In genomic region chr9:114505187-114506081, GRCh38 we compare ENCODE assay signal across 8 cellular contexts. TPM values are rescaled to one million over a fixed set of nuclear protein-coding genes. Genes with fewer than 3 reads are reported as not detected.
DNase-seq lines count a peak whose midpoint lies in the region; ATAC-seq and TF ChIP-seq lines count a peak whose summit lies in the region.

Gene WHRN, minus strand, starts transcription at chr9:114505473. Its CDS starts 672 bp downstream, at chr9:114504801.

- no peaks in the 10 kb centered on the region for H3K79me2 ChIP-seq in DND-41 (ENCODE audit: insufficient read depth, low read length)

- H2AFZ ChIP-seq in DND-41 (ENCODE audit: low read depth, low read length) = no peak within 1 kb of the TSS

- H3K4me2 ChIP-seq in DND-41 (ENCODE audit: insufficient read depth, low read length) = no peak within 1 kb of the TSS

- no peaks in the 10 kb centered on the region for H3K4me1 ChIP-seq in DND-41 (ENCODE audit: insufficient read depth, low read length)
- peaks cover 10% of the 10 kb centered on the region for H3K4me1 ChIP-seq in HEK293 (ENCODE audit: control insufficient read depth, insufficient read depth, low read length)
- H3K4me1 ChIP-seq in cardiac muscle cell (ENCODE audit: low read depth) = peaks cover 24% of the 10 kb centered on the region
- peaks cover 8% of the 10 kb centered on the region for H3K4me1 ChIP-seq in ovary (ENCODE audit: insufficient read depth)

- H3K9me3 ChIP-seq in DND-41 (ENCODE audit: insufficient read depth, low read length, severe bottlenecking) (no peaks in the 10 kb centered on the region), HEK293 (ENCODE audit: control insufficient read depth, insufficient read depth, low read depth, low read length) (no peaks in the 10 kb centered on the region), cardiac muscle cell (ENCODE audit: low read depth) (no peaks in the 10 kb centered on the region), ovary (no peaks in the 10 kb centered on the region)

- H3K27ac ChIP-seq in DND-41 (ENCODE audit: low read length) (no peak within 1 kb of the TSS), HEK293 (ENCODE audit: extremely low read depth, low read depth, low read length) (no peak within 1 kb of the TSS; the same call in 1 of the 2 replicates), cardiac muscle cell (no peak within 1 kb of the TSS), ovary (peak within 1 kb of the TSS; percentile 33 to 60), temporal lobe (ENCODE audit: low read depth, low read length) (peak within 1 kb of the TSS; percentile 41)

- peaks cover 25% of the 10 kb centered on the region for H3K27me3 ChIP-seq in DND-41 (ENCODE audit: insufficient read depth, low read length, poor library complexity)
- H3K27me3 ChIP-seq in cardiac muscle cell = peaks cover 46% of the 10 kb centered on the region
- H3K27me3 ChIP-seq in ovary = no peaks in the 10 kb centered on the region

- intact Hi-C loops in ovary (cut with DNase I) = loop anchor here in 1 of 4 donors (10.0 kb wide), 1 partner anchor 79 kb away; the partner anchor contains the start of gene ATP6V1G1

- H3K9ac ChIP-seq in DND-41 (ENCODE audit: low read depth, low read length) = no peak within 1 kb of the TSS

- CTCF ChIA-PET in HEK293 (lab: Yijun Ruan, JAX) = interaction anchor here (0.9 to 2.3 kb wide), 4 partner anchors 17 to 100 kb away, joined by 3 to 21 read pairs (median 6); no protein-coding TSS in a partner anchor

- H3K36me3 ChIP-seq in DND-41 (ENCODE audit: insufficient read depth, low read length) (no peaks in the 10 kb centered on the region), HEK293 (ENCODE audit: control insufficient read depth in 2 of 2, insufficient read depth in 1 of 2, low read length in 2 of 2) (no peaks in the 10 kb centered on the region), cardiac muscle cell (no peaks in the 10 kb centered on the region), ovary (no peaks in the 10 kb centered on the region)

- no peak for TF ChIP-seq CTCF in DND-41 (IDR thresholded peaks at IDR 0.05; ENCODE audit: borderline replicate concordance, extremely low read depth, low read length, poor library complexity, severe bottlenecking)
- TF ChIP-seq CTCF in HEK293 (tag by site-specific recombination; IDR thresholded peaks at IDR 0.05) = no peak
- no peak for TF ChIP-seq CTCF in cardiac muscle cell (IDR thresholded peaks at IDR 0.05; ENCODE audit: low read depth, low read length)
- no peak for TF ChIP-seq CTCF in ovary (IDR thresholded peaks at IDR 0.05)

- 0 to 1% (median 1%) methylated on average over 30 to 75 of the region's 75 CpGs for WGBS in ovary, 3 donors

- peak; percentile 73 for TF ChIP-seq POLR2A in ovary (IDR thresholded peaks at IDR 0.05)

- H3K4me3 ChIP-seq in DND-41 (ENCODE audit: low read depth in 1 of 2, low read length in 2 of 2) = no peak within 1 kb of the TSS
- H3K4me3 ChIP-seq in HEK293 (ENCODE audit: low read depth, low read length) = peak within 1 kb of the TSS; percentile 66
- H3K4me3 ChIP-seq in cardiac muscle cell = peak within 1 kb of the TSS; percentile 79
- peak within 1 kb of the TSS; percentile 80 for H3K4me3 ChIP-seq in ovary

- TF ChIP-seq EP300 in ovary (IDR thresholded peaks at IDR 0.05) = no peak

- ATAC-seq in DND-41 (ENCODE audit: insufficient read depth, low read depth) = peak; percentile 88

- DNase-seq in DND-41 = peak; percentile 61
- peak; percentile 93 for DNase-seq in NCI-H1105 (lab: John Stamatoyannopoulos, UW)
- peak; percentile 78 for DNase-seq in SW480 (ENCODE audit: low spot score)
- peak; percentile 70 for DNase-seq in activated naive CD8-positive, alpha-beta T cell treated with anti-CD3 and anti-CD28 coated beads, Interleukin-2, amount 50 U/mL, for 16 hours (ENCODE audit: low read depth, low spot score)
- DNase-seq in cardiac muscle cell (ENCODE audit: low read depth in 1 of 2, low spot score in 1 of 2) = peak; percentile 93 to 97
- peak; percentile 94 to 97 (median 96) for DNase-seq in ovary

- no peaks in the 10 kb centered on the region for H4K20me1 ChIP-seq in DND-41 (ENCODE audit: insufficient read depth, low read length)

- POLR2A ChIA-PET in HEK293 (lab: Yijun Ruan, JAX) = interaction anchor here (5.5 kb wide), 1 partner anchor 82 kb away, joined by 31 read pairs; the partner anchor contains the start of gene ATP6V1G1

TF ChIP-seq in HEK293, 187 proteins besides CTCF, POLR2A, EP300 and RAD21 (continues in another document):
- TF ChIP-seq PRDM10 (tag by site-specific recombination; IDR thresholded peaks at IDR 0.05) (peak; percentile 70), ZNF169 (tag by site-specific recombination; IDR thresholded peaks at IDR 0.05) (no peak), ZNF501 (tag by site-specific recombination; IDR thresholded peaks at IDR 0.05) (no peak), KLF8 (tag by site-specific recombination; IDR thresholded peaks at IDR 0.05) (no peak), ZNF549 (tag by site-specific recombination; IDR thresholded peaks at IDR 0.05) (no peak), ZFP69B (tag by site-specific recombination; IDR thresholded peaks at IDR 0.05) (no peak), ZSCAN18 (tag by site-specific recombination; IDR thresholded peaks at IDR 0.05) (no peak), ZNF707 (tag by site-specific recombination; IDR thresholded peaks at IDR 0.05) (no peak), ZBTB26 (tag by site-specific recombination; optimal IDR thresholded peaks at IDR 0.05) (peak; percentile 34), FEZF1 (tag by site-specific recombination; IDR thresholded peaks at IDR 0.05) (no peak), ZNF19 (tag by site-specific recombination; IDR thresholded peaks at IDR 0.05; ENCODE audit: low read depth) (no peak), ZNF704 (tag by site-specific recombination; IDR thresholded peaks at IDR 0.05) (no peak)

RNA-seq across cellular contexts. Expression of gene WHRN, which starts in this region (rescaled TPM):
- total RNA-seq in cardiac muscle cell (7.3 and 12.5 TPM in 2 replicates), ovary (10 to 100 TPM; 13.4 to 28.5 (median 25.6) TPM), temporal lobe (0.98 TPM)
- polyA plus RNA-seq in cardiac muscle cell (10.8 and 12.8 TPM in 2 replicates), ovary (10 to 100 TPM in 1 of 2 donors, 1 to 10 TPM in 1; 1.7 to 10.4 TPM)

Comparison
In these comparisons a context has a peak if more than half of its experiments do, and no peak if none do; other contexts are left out.
1. H3K27ac ChIP-seq: peak in ovary (2 of 2) and temporal lobe (single experiment); none in DND-41 (single experiment), HEK293 (single experiment) and cardiac muscle cell (single experiment).
2. H3K4me3 ChIP-seq: peak in HEK293 (single experiment), cardiac muscle cell (single experiment) and ovary (single experiment); none in DND-41 (0 of 2).
3. Peak in every context shown above with its lines, with median percentiles within 50 percentile points of each other: DNase-seq.